8 cellular contexts compared by ENCODE assay signal in genomic region chr1:211335507-211336157, GRCh38. TPM values are rescaled to one million over a fixed set of nuclear protein-coding genes. Genes with fewer than 3 reads are reported as not detected.
DNase-seq lines count a peak whose midpoint lies in the region; ATAC-seq and TF ChIP-seq lines count a peak whose summit lies in the region.

No MANE protein-coding gene starts in this region.

- DNase-seq in NCI-H2107 (lab: John Stamatoyannopoulos, UW) (no peak), cortex of kidney (lab: John Stamatoyannopoulos, UW) (no peak), SIG-M5 treated with dmso at 0.1 percent for 504 hours (lab: John Stamatoyannopoulos, UW; ENCODE audit: unreplicated experiment) (no peak), gastrocnemius medialis (no peak)

- in situ Hi-C loops in gastrocnemius medialis (cut with MboI; ENCODE audit: low sequenced_read_pairs in 4 of 4) = no loop called here

- intact Hi-C loops in gastrocnemius medialis (cut with DNase I; ENCODE audit: low total_unique reads) = no loop called here

- TF ChIP-seq CTCF in gastrocnemius medialis (IDR thresholded peaks at IDR 0.05 in 4 of 5, conservative IDR thresholded peaks at IDR 0.05 in 1 of 5) = no peak

- H3K27ac ChIP-seq in gastrocnemius medialis = no peak overlapping the region

- no peaks in the 10 kb centered on the region for H3K4me1 ChIP-seq in gastrocnemius medialis

- peak; percentile 81 for ATAC-seq in GM18505 (IDR thresholded peaks at IDR 0.05; ENCODE audit: unreplicated experiment)
- ATAC-seq in GM21447 (IDR thresholded peaks at IDR 0.05; ENCODE audit: unreplicated experiment) = peak; percentile 95
- ATAC-seq in HG03521 (IDR thresholded peaks at IDR 0.05; ENCODE audit: unreplicated experiment) = peak; percentile 88
- peak; percentile 27 for ATAC-seq in esophagus mucosa
- no peak for ATAC-seq in gastrocnemius medialis

- no peaks in the 10 kb centered on the region for H3K9me3 ChIP-seq in gastrocnemius medialis

- peak; percentile 44 for TF ChIP-seq POLR2A in GM18505 (IDR thresholded peaks at IDR 0.05; ENCODE audit: borderline replicate concordance, extremely low read depth, insufficient read depth, insufficient read length)
- no peak for TF ChIP-seq POLR2A in gastrocnemius medialis (IDR thresholded peaks at IDR 0.05)

- H3K4me3 ChIP-seq in gastrocnemius medialis = no peak overlapping the region

- no peaks in the 10 kb centered on the region for H3K36me3 ChIP-seq in gastrocnemius medialis

- no peaks in the 10 kb centered on the region for H3K27me3 ChIP-seq in gastrocnemius medialis

RNA-seq across cellular contexts. Expression of gene TRAF5, which starts 9.0 kb away (rescaled TPM):
- total RNA-seq in esophagus mucosa (2.8 TPM), gastrocnemius medialis (under 1 TPM; 0.29 to 0.84 (median 0.60) TPM)

Comparison
In these comparisons a context has a peak if more than half of its experiments do, and no peak if none do; other contexts are left out.
1. ATAC-seq: peak in GM18505 (single experiment), GM21447 (single experiment), HG03521 (single experiment) and esophagus mucosa (single experiment); none in gastrocnemius medialis (0 of 2).